Comparison of ENCODE assay signal across 8 cellular contexts in the genomic region with DNA sequence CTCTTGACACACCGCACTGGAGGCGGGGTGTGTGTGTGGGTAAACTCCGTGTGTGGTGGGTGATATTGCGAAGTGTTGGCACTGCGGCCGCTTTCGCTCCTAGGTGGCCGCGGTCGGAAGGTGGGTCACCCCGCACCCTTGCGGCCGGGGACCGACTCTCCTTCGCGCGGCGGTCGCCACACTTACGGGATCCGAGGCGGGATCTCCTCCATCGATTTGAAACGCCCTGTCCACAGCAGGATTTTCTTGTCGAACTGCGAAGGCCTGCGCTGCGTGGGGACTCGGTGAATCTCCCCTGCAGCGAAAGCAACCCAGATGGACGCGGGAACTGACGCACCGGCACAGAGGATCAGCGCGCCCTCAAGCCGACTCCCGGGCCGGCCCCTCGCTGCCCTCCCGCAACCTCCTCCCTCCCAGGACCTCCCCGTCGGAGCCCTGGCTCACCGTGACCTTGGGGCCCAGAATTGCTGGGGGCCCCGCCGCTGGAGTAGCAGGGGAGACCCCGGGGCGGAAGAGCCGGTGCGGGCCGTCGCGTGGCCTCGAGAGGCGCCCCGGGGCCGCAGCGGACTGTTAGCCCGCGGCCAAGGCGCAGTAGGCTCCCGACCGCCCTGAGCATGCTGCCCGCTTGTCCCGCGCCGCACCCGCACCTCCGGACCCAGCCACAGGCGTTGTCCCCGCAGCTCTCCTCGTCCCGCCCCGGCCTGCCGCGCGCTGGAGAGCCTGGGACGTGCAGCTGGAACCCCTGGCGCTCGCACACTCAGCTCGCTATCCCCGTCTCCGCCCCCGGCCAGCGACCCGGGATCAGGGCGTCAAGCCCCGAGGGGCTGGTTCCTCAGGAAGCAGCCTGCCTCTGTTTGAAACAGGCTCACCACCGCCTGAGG. TPM values are rescaled to one million over a fixed set of nuclear protein-coding genes. Genes with fewer than 3 reads are reported as not detected.
DNase-seq lines count a peak whose midpoint lies in the region; ATAC-seq, FAIRE-seq and TF ChIP-seq lines count a peak whose summit lies in the region.

Gene FAM162B, minus strand, starts transcription at position 759 of the 881 bp plus-strand sequence. Its CDS starts 143 bp downstream, at position 616.

- H3K36me3 ChIP-seq in CD4-positive, CD25-positive, alpha-beta regulatory T cell (ENCODE audit: control insufficient read depth, insufficient read depth, low read length): no peaks in the 10 kb centered on the region
- no peaks in the 10 kb centered on the region for H3K36me3 ChIP-seq in kidney (ENCODE audit: control insufficient read depth in 1 of 2, insufficient read depth in 2 of 2, low read length in 2 of 2)

- peaks cover 4% of the 10 kb centered on the region for H3K36me3 Mint-ChIP-seq in CD4-positive, CD25-positive, alpha-beta regulatory T cell

- H3K9ac ChIP-seq in kidney (ENCODE audit: low read length in 2 of 2): peak within 1 kb of the TSS in 1 of 2 donors; percentile 37

- peaks cover 40% of the 10 kb centered on the region for H3K27me3 ChIP-seq in CD4-positive, CD25-positive, alpha-beta regulatory T cell (ENCODE audit: control insufficient read depth, insufficient read depth, low read length)

- peaks cover 11% of the 10 kb centered on the region for H3K4me1 ChIP-seq in CD4-positive, CD25-positive, alpha-beta regulatory T cell (ENCODE audit: control insufficient read depth, insufficient read depth, low read length, poor library complexity, severe bottlenecking)
- H3K4me1 ChIP-seq in kidney (ENCODE audit: control insufficient read depth in 1 of 2, insufficient read depth in 1 of 2, low read depth in 1 of 2, low read length in 2 of 2): no peaks in the 10 kb centered on the region

- H3K9me3 Mint-ChIP-seq in CD4-positive, CD25-positive, alpha-beta regulatory T cell: peaks cover 0 to 6% (median 0%) of the 10 kb centered on the region in 7 donors

- ATAC-seq in CD4-positive, CD25-positive, alpha-beta regulatory T cell (ENCODE audit: low read depth in 2 of 2): no peak
- ATAC-seq in stimulated activated naive CD8-positive, alpha-beta T cell treated with anti-CD3 and anti-CD28 coated beads, Interleukin-15, Interleukin-2, amounts not matched to agents 100 U/mL and 50 U/mL, for 24 hours: peak; percentile 45
- ATAC-seq in HG02571 (IDR thresholded peaks at IDR 0.05; ENCODE audit: unreplicated experiment) (no peak), HG03108 (IDR thresholded peaks at IDR 0.05; ENCODE audit: unreplicated experiment) (no peak)

- H3K4me3 ChIP-seq in CD4-positive, CD25-positive, alpha-beta regulatory T cell (ENCODE audit: low read depth, low read length): no peak within 1 kb of the TSS
- H3K4me3 ChIP-seq in cardiac fibroblast (replicated peaks in 1 of 2; ENCODE audit: low read depth in 2 of 2, low read length in 2 of 2): peak within 1 kb of the TSS; percentile 47 to 69
- peak within 1 kb of the TSS; percentile 61 to 66 for H3K4me3 ChIP-seq in kidney (ENCODE audit: low read length in 2 of 2)

- peak within 1 kb of the TSS in 3 of 4 donors; percentile 33 to 74 (median 71) for H3K4me3 Mint-ChIP-seq in CD4-positive, CD25-positive, alpha-beta regulatory T cell

- TF ChIP-seq CTCF in cardiac fibroblast (IDR thresholded peaks at IDR 0.05; ENCODE audit: low read depth, low read length) (no peak), kidney (IDR thresholded peaks at IDR 0.05; ENCODE audit: borderline replicate concordance, extremely low read depth, insufficient read depth) (no peak)

- peaks cover 60% of the 10 kb centered on the region for H3K27me3 Mint-ChIP-seq in CD4-positive, CD25-positive, alpha-beta regulatory T cell

- H3K27ac Mint-ChIP-seq in CD4-positive, CD25-positive, alpha-beta regulatory T cell: peak within 1 kb of the TSS in 1 of 3 donors; percentile 28

- intact Hi-C loops in kidney (cut with DNase I): no loop called here

- FAIRE-seq in HTR-8/SVneo (lab: Jason Lieb, UNC) (no peak), kidney (lab: Jason Lieb, UNC) (no peak)

- H3K9me3 ChIP-seq in CD4-positive, CD25-positive, alpha-beta regulatory T cell (ENCODE audit: control insufficient read depth in 2 of 2, low read length in 2 of 2): no peaks in the 10 kb centered on the region
- H3K9me3 ChIP-seq in kidney (ENCODE audit: control insufficient read depth in 1 of 2, low read length in 2 of 2): no peaks in the 10 kb centered on the region

- H3K4me1 Mint-ChIP-seq in CD4-positive, CD25-positive, alpha-beta regulatory T cell: peaks cover 0 to 14% (median 1%) of the 10 kb centered on the region in 4 donors

- H3K27ac ChIP-seq in CD4-positive, CD25-positive, alpha-beta regulatory T cell (ENCODE audit: insufficient read depth, low read length, poor library complexity, severe bottlenecking): no peak within 1 kb of the TSS
- peak within 1 kb of the TSS in 1 of 2 donors; percentile 23 for H3K27ac ChIP-seq in kidney (ENCODE audit: low read depth in 2 of 2, low read length in 2 of 2)

- peak in 1 of 3 donors; percentile 4 for DNase-seq in CD4-positive, CD25-positive, alpha-beta regulatory T cell
- DNase-seq in HTR-8/SVneo (ENCODE audit: insufficient read length, low spot score) (peak; percentile 19), cardiac fibroblast (ENCODE audit: low read depth in 2 of 2) (peak; percentile 16 to 51), kidney (peak; percentile 87), Ammon's horn (ENCODE audit: low spot score) (no peak)
- DNase-seq in stimulated activated naive CD8-positive, alpha-beta T cell treated with anti-CD3 and anti-CD28 coated beads, Interleukin-15, Interleukin-2, amounts not matched to agents 100 U/mL and 50 U/mL, for 24 hours: peak; percentile 15

RNA-seq across cellular contexts. Expression of gene FAM162B, which starts in this region (rescaled TPM):
- not detected for total RNA-seq in CD4-positive, CD25-positive, alpha-beta regulatory T cell
- polyA plus RNA-seq in CD4-positive, CD25-positive, alpha-beta regulatory T cell: not detected
- 4.3 TPM for total RNA-seq in kidney
- 5.8 TPM for polyA plus RNA-seq in kidney (ENCODE audit: insufficient read depth, low read depth, low replicate concordance)
